ENCODE assay signal across 9 cellular contexts in genomic region chr2:98823196-98824166, GRCh38.
DNase-seq lines count a peak whose midpoint lies in the region; ATAC-seq and TF ChIP-seq lines count a peak whose summit lies in the region.
"Had no signal": no experiment of that assay in that cellular context is flagged by ENCODE, and none has a peak within 500 bp of the region (broad histone marks: within the 10 kb centered on the region; RNA-seq: fewer than 3 reads in every experiment).

No MANE protein-coding gene starts in this region.

- H3K27ac Mint-ChIP-seq in activated B cell treated with CpG ODN at 0.5 μM for 24 hours (peak overlapping the region; percentile 56), memory B cell (no peak overlapping the region)

- no peaks in the 10 kb centered on the region for H3K36me3 ChIP-seq in subcutaneous abdominal adipose tissue (ENCODE audit: control insufficient read depth in 5 of 5, insufficient read depth in 5 of 5, low read length in 5 of 5)
- H3K36me3 ChIP-seq in MG63, result no peaks in the 10 kb centered on the region

- H3K9me3 ChIP-seq in subcutaneous abdominal adipose tissue (ENCODE audit: control insufficient read depth in 5 of 5, low read length in 5 of 5) (no peaks in the 10 kb centered on the region), MG63 (no peaks in the 10 kb centered on the region)

- peak overlapping the region in 2 of 5 donors; percentile 42 to 56 for H3K9ac ChIP-seq in subcutaneous abdominal adipose tissue (ENCODE audit: low read length in 5 of 5)

- ATAC-seq in activated B cell treated with CpG ODN at 0.5 μM for 24 hours (ENCODE audit: low read depth), result no peak
- no peak for ATAC-seq in memory B cell (ENCODE audit: low read depth)
- no peak for ATAC-seq in HG03457 (IDR thresholded peaks at IDR 0.05; ENCODE audit: unreplicated experiment)
- no peak for ATAC-seq in HG03442 (IDR thresholded peaks at IDR 0.05; ENCODE audit: unreplicated experiment)

- intact Hi-C loops in activated B cell treated with CpG ODN at 0.5 μM for 24 hours (cut with micrococcal nuclease), result loop anchor here (1.0 to 5.0 kb wide), 2 partner anchors 93 to 161 kb away; no protein-coding TSS in a partner anchor
- intact Hi-C loops in dorsolateral prefrontal cortex (cut with DNase I), result loop anchor here in 1 of 2 donors (5.0 kb wide), 1 partner anchor 56 kb away; no protein-coding TSS in a partner anchor

- TF ChIP-seq CTCF in activated B cell treated with CpG ODN at 0.5 μM for 24 hours (IDR thresholded peaks at IDR 0.05) (no peak), dorsolateral prefrontal cortex (IDR thresholded peaks at IDR 0.05 in 54 of 56, conservative IDR thresholded peaks at IDR 0.05 in 2 of 56; ENCODE audit: low read depth in 1 of 56, partially characterized antibody in 56 of 56) (peak in 4 of 56 donors; percentile 5 to 14 (median 7))

- DNase-seq in activated B cell treated with CpG ODN at 0.5 μM for 24 hours (no peak), dorsolateral prefrontal cortex (peak in 1 of 10 donors; percentile 36), memory B cell (ENCODE audit: low spot score in 2 of 2) (no peak), MG63 (no peak), NCI-H1105 (lab: John Stamatoyannopoulos, UW) (no peak)
- DNase-seq: NCI-H1694 treated with DMSO at 0.1 percent for 48 hours had no signal

- no peaks in the 10 kb centered on the region for H3K36me3 Mint-ChIP-seq in activated B cell treated with CpG ODN at 0.5 μM for 24 hours (ENCODE audit: low read depth)
- H3K36me3 Mint-ChIP-seq in memory B cell, result no peaks in the 10 kb centered on the region

- POLR2A ChIA-PET in activated B cell treated with CpG ODN at 0.5 μM for 24 hours (lab: Charles Lee), result interaction anchor here (0.6 kb wide), 1 partner anchor 95 kb away, joined by 3 read pairs; no protein-coding TSS in a partner anchor

- peaks cover 0 to 3% (median 0%) of the 10 kb centered on the region in 45 donors for H3K27me3 ChIP-seq in dorsolateral prefrontal cortex
- H3K27me3 ChIP-seq in subcutaneous abdominal adipose tissue (ENCODE audit: control insufficient read depth in 5 of 5, insufficient read depth in 4 of 5, low read length in 5 of 5), result peaks cover 0 to 7% (median 2%) of the 10 kb centered on the region in 5 donors
- H3K27me3 ChIP-seq in MG63, result peaks cover 4% of the 10 kb centered on the region; the same call in 1 of the 2 replicates

- H3K4me3 Mint-ChIP-seq in activated B cell treated with CpG ODN at 0.5 μM for 24 hours, result peak overlapping the region; percentile 78
- peak overlapping the region; percentile 73 for H3K4me3 Mint-ChIP-seq in memory B cell

- H3K4me1 Mint-ChIP-seq in activated B cell treated with CpG ODN at 0.5 μM for 24 hours (peaks cover 16% of the 10 kb centered on the region), memory B cell (peaks cover 9% of the 10 kb centered on the region)

- no peaks in the 10 kb centered on the region for H3K9me3 Mint-ChIP-seq in activated B cell treated with CpG ODN at 0.5 μM for 24 hours
- no peaks in the 10 kb centered on the region for H3K9me3 Mint-ChIP-seq in memory B cell

- H3K27ac ChIP-seq in dorsolateral prefrontal cortex (peak overlapping the region in 56 of 59 donors; percentile 23 to 87 (median 74)), subcutaneous abdominal adipose tissue (ENCODE audit: low read depth, low read length) (peak overlapping the region; percentile 54)

- peaks cover 5% of the 10 kb centered on the region for H3K27me3 Mint-ChIP-seq in activated B cell treated with CpG ODN at 0.5 μM for 24 hours
- no peaks in the 10 kb centered on the region for H3K27me3 Mint-ChIP-seq in memory B cell

- CTCF ChIA-PET in activated B cell treated with CpG ODN at 0.5 μM for 24 hours (lab: Charles Lee), result no interaction called here

- H3K4me1 ChIP-seq in subcutaneous abdominal adipose tissue (ENCODE audit: control insufficient read depth in 5 of 5, insufficient read depth in 5 of 5, low read length in 5 of 5), result peaks cover 0 to 51% (median 18%) of the 10 kb centered on the region in 5 donors

- H3K4me3 ChIP-seq in dorsolateral prefrontal cortex (peak overlapping the region; percentile 36 to 74 (median 57)), subcutaneous abdominal adipose tissue (ENCODE audit: low read depth in 1 of 5, low read length in 5 of 5) (peak overlapping the region in 3 of 5 donors; percentile 48 to 54 (median 53)), MG63 (no peak overlapping the region)
